In the genomic region with DNA sequence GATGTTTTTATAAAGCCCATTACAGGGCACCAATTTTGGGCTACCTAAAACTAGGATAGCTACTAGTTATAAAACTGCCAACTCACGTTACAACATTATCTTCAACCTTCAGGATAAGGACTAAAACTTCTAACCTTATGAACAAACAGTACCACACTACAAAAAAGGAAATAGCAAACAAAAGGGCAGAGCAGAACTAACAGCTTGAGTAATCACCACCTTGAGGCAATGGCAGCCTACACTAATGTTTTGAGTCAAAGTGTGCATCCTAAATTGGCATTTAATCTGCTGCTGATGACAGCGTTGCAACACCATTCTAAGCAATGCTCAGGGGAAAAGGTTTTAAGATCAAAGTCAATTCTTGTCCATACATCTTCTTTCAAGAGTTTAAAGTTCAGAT, we compare ENCODE assay signal across 13 cellular contexts. TPM values are rescaled to one million over a fixed set of nuclear protein-coding genes. Genes with fewer than 3 reads are reported as not detected.
A peak's percentile ranks its signal among the peaks of the same experiment; 100 is the strongest.
DNase-seq lines count a peak whose midpoint lies in the region; ATAC-seq lines count a peak whose summit lies in the region.
"Had no signal": no experiment of that assay in that cellular context is flagged by ENCODE, and none has a peak within 500 bp of the region (broad histone marks: within the 10 kb centered on the region; RNA-seq: fewer than 3 reads in every experiment).

No MANE protein-coding gene starts in this region.

- H3K9ac ChIP-seq in Karpas-422 (ENCODE audit: low read length) (no peak overlapping the region), adipocyte (ENCODE audit: low read length) (no peak overlapping the region)

- H3K27ac ChIP-seq in CD4-positive, alpha-beta memory T cell (ENCODE audit: low read depth, low read length): peak overlapping the region; percentile 37
- peak overlapping the region; percentile 64; the same call in 1 of the 2 replicates for H3K27ac ChIP-seq in Karpas-422 (ENCODE audit: low read length)
- no peak overlapping the region for H3K27ac ChIP-seq in naive thymus-derived CD4-positive, alpha-beta T cell (ENCODE audit: low read depth, low read length)

- POLR2A ChIA-PET in CD4-positive, alpha-beta memory T cell (lab: Charles Lee; ENCODE audit: partially characterized antibody): interaction anchor here (1.1 to 1.5 kb wide), 2 partner anchors 18 to 27 kb away, joined by 4 to 8 read pairs; partner anchors contain the start of gene PTP4A2
- POLR2A ChIA-PET in naive thymus-derived CD4-positive, alpha-beta T cell (lab: Charles Lee): interaction anchor here (0.6 to 1.2 kb wide), 2 partner anchors 13 to 117 kb away, joined by 3 to 5 read pairs; no protein-coding TSS in a partner anchor

- peaks cover 63 to 85% of the 10 kb centered on the region in 2 donors for H3K36me3 Mint-ChIP-seq in CD4-positive, alpha-beta memory T cell
- peaks cover 9 to 53% (median 45%) of the 10 kb centered on the region in 5 donors for H3K36me3 Mint-ChIP-seq in naive thymus-derived CD4-positive, alpha-beta T cell

- DNase-seq in CD4-positive, alpha-beta memory T cell: no peak
- DNase-seq in Karpas-422: peak; percentile 46
- DNase-seq in adipocyte (ENCODE audit: low read depth): peak; percentile 42
- DNase-seq in naive thymus-derived CD4-positive, alpha-beta T cell: no peak
- no peak for DNase-seq in stimulated activated CD4-positive, alpha-beta T cell treated with anti-CD3 and anti-CD28 coated beads, Interleukin-12 subunit alpha, Interleukin-12 subunit beta, amount 100 ng/mL, for 4 hours
- DNase-seq in RPMI8226: no peak
- DNase-seq in occipital lobe (lab: John Stamatoyannopoulos, UW): no peak
- DNase-seq: activated CD8-positive, alpha-beta memory T cell treated with anti-CD3 and anti-CD28 coated beads, Interleukin-2, amount 50 U/mL, for 48 hours; DND-41; hypothalamus; NCI-H1436 had no signal

- no peak overlapping the region for H3K4me3 ChIP-seq in CD4-positive, alpha-beta memory T cell (ENCODE audit: low read length in 2 of 2)
- H3K4me3 ChIP-seq in Karpas-422 (ENCODE audit: low read length) (no peak overlapping the region), adipocyte (ENCODE audit: low read length) (no peak overlapping the region)
- no peak overlapping the region for H3K4me3 ChIP-seq in naive thymus-derived CD4-positive, alpha-beta T cell (ENCODE audit: low read length)

- H3K4me1 ChIP-seq in CD4-positive, alpha-beta memory T cell (ENCODE audit: insufficient read depth, low read length): peaks cover 50% of the 10 kb centered on the region
- H3K4me1 ChIP-seq in Karpas-422 (ENCODE audit: low read length) (peaks cover 53% of the 10 kb centered on the region), adipocyte (ENCODE audit: control insufficient read depth, insufficient read depth, low read length) (peaks cover 50% of the 10 kb centered on the region)
- H3K4me1 ChIP-seq in naive thymus-derived CD4-positive, alpha-beta T cell (ENCODE audit: control insufficient read depth in 2 of 2, insufficient read depth in 2 of 2, low read length in 2 of 2): peaks cover 27 to 40% of the 10 kb centered on the region in 2 donors

- no peaks in the 10 kb centered on the region for H3K27me3 Mint-ChIP-seq in CD4-positive, alpha-beta memory T cell
- no peaks in the 10 kb centered on the region for H3K27me3 Mint-ChIP-seq in naive thymus-derived CD4-positive, alpha-beta T cell

- peak overlapping the region; percentile 0 to 86 (median 69) for H3K27ac Mint-ChIP-seq in CD4-positive, alpha-beta memory T cell
- H3K27ac Mint-ChIP-seq in naive thymus-derived CD4-positive, alpha-beta T cell: peak overlapping the region; percentile 19 to 78 (median 61)

- H3K36me3 ChIP-seq in CD4-positive, alpha-beta memory T cell (ENCODE audit: insufficient read depth, low read length): peaks cover 60% of the 10 kb centered on the region
- H3K36me3 ChIP-seq in Karpas-422 (ENCODE audit: insufficient read depth, low read length) (peaks cover 76% of the 10 kb centered on the region), adipocyte (ENCODE audit: control insufficient read depth, insufficient read depth, low read length, severe bottlenecking) (peaks cover 96% of the 10 kb centered on the region)
- peaks cover 24 to 72% (median 45%) of the 10 kb centered on the region in 3 experiments for H3K36me3 ChIP-seq in naive thymus-derived CD4-positive, alpha-beta T cell (ENCODE audit: control insufficient read depth in 2 of 3, insufficient read depth in 3 of 3, low read length in 3 of 3)

- H3K9me3 ChIP-seq in CD4-positive, alpha-beta memory T cell (ENCODE audit: control insufficient read depth in 1 of 2, low read length in 2 of 2): no peaks in the 10 kb centered on the region
- no peaks in the 10 kb centered on the region for H3K9me3 ChIP-seq in Karpas-422 (ENCODE audit: low read length)
- H3K9me3 ChIP-seq in adipocyte (ENCODE audit: control insufficient read depth, low read length): no peaks in the 10 kb centered on the region
- H3K9me3 ChIP-seq in naive thymus-derived CD4-positive, alpha-beta T cell (ENCODE audit: control insufficient read depth in 2 of 3, low read length in 3 of 3): no peaks in the 10 kb centered on the region

- no peak overlapping the region for H3K4me2 ChIP-seq in Karpas-422 (ENCODE audit: low read depth, low read length, poor library complexity, severe bottlenecking)

- no peaks in the 10 kb centered on the region for H3K27me3 ChIP-seq in CD4-positive, alpha-beta memory T cell (ENCODE audit: insufficient read depth, low read length)
- H3K27me3 ChIP-seq in Karpas-422 (ENCODE audit: low read length): no peaks in the 10 kb centered on the region
- H3K27me3 ChIP-seq in adipocyte (replicated peaks; ENCODE audit: control insufficient read depth, insufficient read depth, low read length): no peaks in the 10 kb centered on the region
- H3K27me3 ChIP-seq in naive thymus-derived CD4-positive, alpha-beta T cell (ENCODE audit: control insufficient read depth in 2 of 2, insufficient read depth in 2 of 2, low read length in 2 of 2): no peaks in the 10 kb centered on the region

- H3K9me3 Mint-ChIP-seq in CD4-positive, alpha-beta memory T cell: no peaks in the 10 kb centered on the region
- no peaks in the 10 kb centered on the region for H3K9me3 Mint-ChIP-seq in naive thymus-derived CD4-positive, alpha-beta T cell

- ATAC-seq in naive thymus-derived CD4-positive, alpha-beta T cell: peak; percentile 41
- no peak for ATAC-seq in HG03196 (IDR thresholded peaks at IDR 0.05; ENCODE audit: unreplicated experiment)
- ATAC-seq: HCT116 had no signal

- no peaks in the 10 kb centered on the region for H3K9me2 ChIP-seq in Karpas-422 (replicated peaks; ENCODE audit: insufficient read depth, low read length)

- intact Hi-C loops in CD4-positive, alpha-beta memory T cell (cut with micrococcal nuclease): loop anchor here (5.0 kb wide), 1 partner anchor 84 kb away; no protein-coding TSS in a partner anchor
- intact Hi-C loops in naive thymus-derived CD4-positive, alpha-beta T cell (cut with micrococcal nuclease): loop anchor here in 1 of 2 donors (5.0 kb wide), 1 partner anchor 94 kb away; the partner anchor contains the start of gene SPOCD1

- peak overlapping the region in 4 of 8 donors; percentile 7 to 22 (median 20) for H3K4me3 Mint-ChIP-seq in CD4-positive, alpha-beta memory T cell
- H3K4me3 Mint-ChIP-seq in naive thymus-derived CD4-positive, alpha-beta T cell: peak overlapping the region in 5 of 10 donors; percentile 1 to 43 (median 20)

- H3K4me1 Mint-ChIP-seq in CD4-positive, alpha-beta memory T cell: peaks cover 33 to 53% (median 45%) of the 10 kb centered on the region in 4 donors
- peaks cover 34 to 61% (median 58%) of the 10 kb centered on the region in 7 donors for H3K4me1 Mint-ChIP-seq in naive thymus-derived CD4-positive, alpha-beta T cell

- CTCF ChIA-PET in CD4-positive, alpha-beta memory T cell (lab: Charles Lee; ENCODE audit: partially characterized antibody): interaction anchor here (0.7 to 6.1 kb wide), 6 partner anchors 22 to 53 kb away, joined by 3 to 35 read pairs (median 3); no protein-coding TSS in a partner anchor
- CTCF ChIA-PET in naive thymus-derived CD4-positive, alpha-beta T cell (lab: Charles Lee): interaction anchor here (1.0 to 1.3 kb wide), 2 partner anchors 9 to 22 kb away, joined by 3 to 7 read pairs; no protein-coding TSS in a partner anchor

- H2AFZ ChIP-seq in Karpas-422 (ENCODE audit: low read length): no peak overlapping the region

- H3K79me2 ChIP-seq in Karpas-422 (ENCODE audit: low read length): peaks cover 67% of the 10 kb centered on the region

- peaks cover 11% of the 10 kb centered on the region for H4K20me1 ChIP-seq in Karpas-422 (ENCODE audit: insufficient read depth, low read depth, low read length)

RNA-seq across cellular contexts. Expression of gene PTP4A2, which starts 27.2 kb away (rescaled TPM):
- total RNA-seq in CD4-positive, alpha-beta memory T cell: 100 to 1,000 TPM; 254 to 276 TPM
- polyA plus RNA-seq in CD4-positive, alpha-beta memory T cell: 100 to 1,000 TPM; 401 to 529 TPM
- total RNA-seq in Karpas-422 (2014; rRNA removed; shearing (Covaris generic); ENCODE audit: low replicate concordance): 215 and 401 TPM in 2 replicates
- 100 to 1,000 TPM; 196 to 449 (median 271) TPM for total RNA-seq in naive thymus-derived CD4-positive, alpha-beta T cell
- 100 to 1,000 TPM; 276 to 398 TPM for polyA plus RNA-seq in naive thymus-derived CD4-positive, alpha-beta T cell
- 551 TPM for total RNA-seq in occipital lobe

Comparison
In these comparisons a context has a peak if more than half of its experiments do, and no peak if none do; other contexts are left out.
1. DNase-seq: peak in Karpas-422 (single experiment) and adipocyte (single experiment); none in CD4-positive, alpha-beta memory T cell (0 of 5), naive thymus-derived CD4-positive, alpha-beta T cell (0 of 9), stimulated activated CD4-positive, alpha-beta T cell treated with anti-CD3 and anti-CD28 coated beads, Interleukin-12 subunit alpha, Interleukin-12 subunit beta, amount 100 ng/mL, for 4 hours (single experiment), RPMI8226 (single experiment) and occipital lobe (single experiment).